In the genomic region with DNA sequence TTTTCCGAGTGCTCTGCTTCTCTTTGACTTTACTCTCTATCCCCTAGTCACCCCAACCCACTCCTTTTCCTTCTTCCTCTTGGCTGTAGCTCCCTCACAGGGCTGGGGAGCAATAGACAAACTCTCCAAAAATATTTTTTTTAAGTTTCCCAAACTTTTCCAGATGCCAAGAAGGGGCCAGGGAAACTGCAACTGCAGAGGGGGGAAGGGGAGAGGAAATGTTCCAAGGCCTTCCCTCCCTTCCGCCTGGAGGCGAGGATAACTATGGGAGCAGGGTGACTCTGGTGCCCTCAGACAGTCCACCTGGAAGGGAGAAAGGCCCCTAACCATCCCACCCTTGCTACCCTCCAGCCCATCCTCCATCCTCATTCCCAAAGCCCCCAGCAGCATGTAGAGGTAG, we compare ENCODE assay signal across 13 cellular contexts. TPM values are rescaled to one million over a fixed set of nuclear protein-coding genes. Genes with fewer than 3 reads are reported as not detected.
DNase-seq lines count a peak whose midpoint lies in the region; ATAC-seq, FAIRE-seq and TF ChIP-seq lines count a peak whose summit lies in the region.
"Had no signal": no experiment of that assay in that cellular context is flagged by ENCODE, and none has a peak within 500 bp of the region (broad histone marks: within the 10 kb centered on the region; RNA-seq: fewer than 3 reads in every experiment).

No MANE protein-coding gene starts in this region.

- H2AFZ ChIP-seq in IMR-90 (replicated peaks; ENCODE audit: low read length, poor library complexity) (peak overlapping the region; percentile 71), H1 (ENCODE audit: low read length) (no peak overlapping the region)

- H3K4ac ChIP-seq in IMR-90 (ENCODE audit: low read depth, low read length): peak overlapping the region; percentile 100
- H3K4ac ChIP-seq in H1 (replicated peaks; ENCODE audit: insufficient read length, low read depth, low read length): no peak overlapping the region

- CTCF ChIA-PET in IMR-90 (lab: Yijun Ruan, JAX) (interaction anchor here (1.0 to 2.5 kb wide), 3 partner anchors 20 to 88 kb away, joined by 3 to 13 read pairs (median 3); no protein-coding TSS in a partner anchor), H1 (lab: Charles Lee; ENCODE audit: partially characterized antibody) (interaction anchor here (0.6 to 48.8 kb wide), 8 partner anchors 3 to 127 kb away, joined by 3 to 1145 read pairs (median 146); no protein-coding TSS in a partner anchor)
- CTCF ChIA-PET in CD8-positive, alpha-beta memory T cell (lab: Charles Lee): interaction anchor here (1.3 to 3.2 kb wide), 2 partner anchors 8 to 168 kb away, joined by 4 to 21 read pairs; no protein-coding TSS in a partner anchor

- H4K91ac ChIP-seq in IMR-90 (ENCODE audit: insufficient read depth, low read depth, low read length) (peak overlapping the region; percentile 100), H1 (replicated peaks; ENCODE audit: insufficient read length, low read length) (no peak overlapping the region)

- peaks cover 7% of the 10 kb centered on the region; the same call in 1 of the 2 replicates for H3K36me3 ChIP-seq in IMR-90 (ENCODE audit: control insufficient read depth, insufficient read depth, low read length)
- H3K36me3 ChIP-seq in H1 (ENCODE audit: control insufficient read depth in 2 of 4, insufficient read depth in 4 of 4, low read length in 3 of 4): no peaks in the 10 kb centered on the region
- H3K36me3 ChIP-seq in mucosa of rectum (ENCODE audit: control insufficient read depth in 2 of 2, insufficient read depth in 2 of 2, low read length in 2 of 2): no peaks in the 10 kb centered on the region
- no peaks in the 10 kb centered on the region for H3K36me3 ChIP-seq in thyroid gland
- H3K36me3 ChIP-seq in CD8-positive, alpha-beta memory T cell (ENCODE audit: insufficient read depth, low read length): no peaks in the 10 kb centered on the region

- no peaks in the 10 kb centered on the region for H3K9me3 Mint-ChIP-seq in CD8-positive, alpha-beta memory T cell
- H3K9me3 Mint-ChIP-seq: naive thymus-derived CD4-positive, alpha-beta T cell; T-helper 2 cell treated with Interferon-gamma antibody and Interleukin-4, amounts not matched to agents 5 μg/mL and 100 μg/mL, for 36 hours had no signal

- H3K4me3 Mint-ChIP-seq in CD8-positive, alpha-beta memory T cell: no peak overlapping the region
- H3K4me3 Mint-ChIP-seq: T-helper 2 cell treated with Interferon-gamma antibody and Interleukin-4, amounts not matched to agents 5 μg/mL and 100 μg/mL, for 36 hours had no signal

- H3K79me2 ChIP-seq in H1 (ENCODE audit: control insufficient read depth in 1 of 2, insufficient read depth in 2 of 2, low read length in 2 of 2): no peaks in the 10 kb centered on the region

- H2BK120ac ChIP-seq in IMR-90 (ENCODE audit: low read depth, low read length) (peak overlapping the region; percentile 99), H1 (replicated peaks; ENCODE audit: low read depth, low read length) (no peak overlapping the region)

- H3K4me1 Mint-ChIP-seq in CD8-positive, alpha-beta memory T cell: peaks cover 4 to 6% (median 5%) of the 10 kb centered on the region in 3 donors

- ATAC-seq in IMR-90 (ENCODE audit: low read depth): no peak
- ATAC-seq: naive thymus-derived CD4-positive, alpha-beta T cell had no signal

- dilution Hi-C loops in IMR-90 (cut with HindIII; ENCODE audit: low sequenced_read_pairs, unreplicated experiment): no loop called here

- in situ Hi-C loops in IMR-90 (cut with MboI; ENCODE audit: low sequenced_read_pairs): no loop called here

- H3K9me3 ChIP-seq in IMR-90 (ENCODE audit: control insufficient read depth, insufficient read depth, low read length) (no peaks in the 10 kb centered on the region), H1 (ENCODE audit: insufficient read depth in 2 of 2, low read depth in 1 of 2, low read length in 1 of 2) (no peaks in the 10 kb centered on the region), mucosa of rectum (ENCODE audit: control insufficient read depth in 2 of 2, low read length in 2 of 2) (no peaks in the 10 kb centered on the region), thyroid gland (no peaks in the 10 kb centered on the region)
- H3K9me3 ChIP-seq in CD8-positive, alpha-beta memory T cell (ENCODE audit: low read length): no peaks in the 10 kb centered on the region

- H3K79me1 ChIP-seq in IMR-90 (ENCODE audit: low read depth in 1 of 2, low read length in 2 of 2) (peaks cover 40 to 89% of the 10 kb centered on the region in 2 experiments), H1 (ENCODE audit: low read depth, low read length) (no peaks in the 10 kb centered on the region)

- no peak overlapping the region for H3K4me3 ChIP-seq in IMR-90 (ENCODE audit: insufficient read depth, low read depth, low read length)
- no peak overlapping the region for H3K4me3 ChIP-seq in H1 (ENCODE audit: extremely low read depth in 1 of 4, insufficient read depth in 2 of 4, low read depth in 3 of 4, low read length in 4 of 4)
- H3K4me3 ChIP-seq in mucosa of rectum (ENCODE audit: low read length in 2 of 2): no peak overlapping the region
- no peak overlapping the region for H3K4me3 ChIP-seq in thyroid gland (replicated peaks in 1 of 3)
- H3K4me3 ChIP-seq in CD8-positive, alpha-beta memory T cell (ENCODE audit: low read length): no peak overlapping the region

- no peak for TF ChIP-seq EP300 in H1 (IDR thresholded peaks at IDR 0.05; ENCODE audit: borderline replicate concordance in 1 of 2, low read depth in 2 of 2, low read length in 2 of 2)

- FAIRE-seq in H1 (lab: Jason Lieb, UNC): no peak
- no peak for FAIRE-seq in frontal cortex (lab: Jason Lieb, UNC)

- TF ChIP-seq POLR2A in IMR-90 (IDR thresholded peaks at IDR 0.05; ENCODE audit: low read depth, low read length): no peak
- TF ChIP-seq POLR2A in H1 (IDR thresholded peaks at IDR 0.05; ENCODE audit: control extremely low read depth in 1 of 2, low read depth in 2 of 2, low read length in 2 of 2): no peak
- TF ChIP-seq POLR2A in thyroid gland (IDR thresholded peaks at IDR 0.05): no peak

- H3K18ac ChIP-seq in IMR-90 (ENCODE audit: low read depth, low read length): peak overlapping the region; percentile 83
- no peak overlapping the region for H3K18ac ChIP-seq in H1 (ENCODE audit: extremely low read depth, low read length)

- H4K8ac ChIP-seq in IMR-90 (ENCODE audit: low read depth in 2 of 2, low read length in 2 of 2) (peak overlapping the region; percentile 92 to 100), H1 (ENCODE audit: extremely low read depth, insufficient read depth, low read length) (no peak overlapping the region)

- H2BK20ac ChIP-seq in IMR-90 (ENCODE audit: low read depth, low read length) (peak overlapping the region; percentile 98), H1 (ENCODE audit: low read length) (no peak overlapping the region)

- H3K4me2 ChIP-seq in IMR-90 (ENCODE audit: low read depth, low read length) (peak overlapping the region; percentile 14), H1 (ENCODE audit: insufficient read depth in 1 of 2, low read depth in 2 of 2, low read length in 2 of 2) (peak overlapping the region in 1 of 2 experiments; percentile 82; a peak in 1 of 4 replicates)

- H2AK9ac ChIP-seq in IMR-90 (replicated peaks; ENCODE audit: low read depth, low read length, poor library complexity): peak overlapping the region; percentile 100

- no peak for TF ChIP-seq CTCF in IMR-90 (conservative IDR thresholded peaks at IDR 0.05; ENCODE audit: low read depth, low read length)
- TF ChIP-seq CTCF in H1 (IDR thresholded peaks at IDR 0.05; ENCODE audit: control extremely low read depth in 1 of 3, insufficient read depth in 1 of 3, low read depth in 1 of 3, low read length in 3 of 3): no peak
- no peak for TF ChIP-seq CTCF in thyroid gland (IDR thresholded peaks at IDR 0.05)

- POLR2A ChIA-PET in IMR-90 (lab: Charles Lee; ENCODE audit: unreplicated experiment): interaction anchor here (1.3 kb wide), 1 partner anchor 9 kb away, joined by 4 read pairs; no protein-coding TSS in a partner anchor
- POLR2A ChIA-PET in H1 (lab: Charles Lee; ENCODE audit: partially characterized antibody): interaction anchor here (1.5 to 3.2 kb wide), 3 partner anchors 21 to 99 kb away, joined by 3 to 18 read pairs (median 12); no protein-coding TSS in a partner anchor
- POLR2A ChIA-PET in CD8-positive, alpha-beta memory T cell (lab: Charles Lee): no interaction called here

- H3K27ac ChIP-seq in IMR-90 (ENCODE audit: insufficient read depth, low read length): peak overlapping the region; percentile 100
- H3K27ac ChIP-seq in H1 (ENCODE audit: low read depth, low read length): no peak overlapping the region
- peak overlapping the region; percentile 77 to 87 for H3K27ac ChIP-seq in mucosa of rectum (ENCODE audit: low read depth in 2 of 2, low read length in 2 of 2)
- peak overlapping the region; percentile 100 for H3K27ac ChIP-seq in thyroid gland
- no peak overlapping the region for H3K27ac ChIP-seq in CD8-positive, alpha-beta memory T cell (ENCODE audit: low read depth, low read length)

- TF ChIP-seq RAD21 in IMR-90 (IDR thresholded peaks at IDR 0.05; ENCODE audit: low read length) (no peak), H1 (IDR thresholded peaks at IDR 0.05 in 1 of 2, conservative IDR thresholded peaks at IDR 0.05 in 1 of 2; ENCODE audit: low read depth in 2 of 2, low read length in 2 of 2) (no peak)

- H3K27ac Mint-ChIP-seq in CD8-positive, alpha-beta memory T cell: peak overlapping the region in 1 of 8 donors; percentile 34
- H3K27ac Mint-ChIP-seq: naive thymus-derived CD4-positive, alpha-beta T cell; T-helper 2 cell treated with Interferon-gamma antibody and Interleukin-4, amounts not matched to agents 5 μg/mL and 100 μg/mL, for 36 hours had no signal

- peak overlapping the region; percentile 37 for H3K9ac ChIP-seq in IMR-90 (ENCODE audit: low read depth, low read length)
- no peak overlapping the region for H3K9ac ChIP-seq in H1 (replicated peaks in 1 of 4; ENCODE audit: extremely low read depth in 1 of 4, low read depth in 3 of 4, low read length in 3 of 4)
- H3K9ac ChIP-seq in mucosa of rectum (ENCODE audit: low read depth in 1 of 2, low read length in 2 of 2): no peak overlapping the region

- H3K56ac ChIP-seq in IMR-90 (ENCODE audit: extremely low read depth, insufficient read depth, low read length) (peak overlapping the region; percentile 95), H1 (replicated peaks; ENCODE audit: insufficient read length, low read depth, low read length) (no peak overlapping the region)

- DNase-seq in IMR-90: no peak
- no peak for DNase-seq in H1 (ENCODE audit: low read depth in 1 of 2, low spot score in 2 of 2)
- DNase-seq in thyroid gland: no peak
- DNase-seq in effector CD4-positive, alpha-beta T cell: no peak
- no peak for DNase-seq in frontal cortex (ENCODE audit: low spot score in 2 of 2)
- no peak for DNase-seq in CD8-positive, alpha-beta memory T cell
- no peak for DNase-seq in germinal center (ENCODE audit: low spot score)
- DNase-seq: cerebellar nuclear complex; naive thymus-derived CD4-positive, alpha-beta T cell; NCI-H526; stimulated activated CD4-positive, alpha-beta T cell treated with anti-CD3 and anti-CD28 coated beads, Interleukin-4, amount 100 ng/mL, for 24 hours had no signal

- intact Hi-C loops in IMR-90 (cut with micrococcal nuclease) (no loop called here), thyroid gland (cut with DNase I) (no loop called here)

- no TSS peak for BruUV-seq in IMR-90 (replicated peaks; lab: Mats Ljungman, UMichigan)

- WGBS in IMR-90 (ENCODE audit: extremely low coverage in 2 of 2, insufficient read length in 1 of 2), 2 experiments: no CpG with 5 or more reads among the region's 3 CpGs
- 45% methylated on average over 3 of the region's 3 CpGs; no CpG with 5 or more reads in 1 of the 2 experiments for WGBS in H1 (ENCODE audit: extremely low coverage in 1 of 2, insufficient coverage in 1 of 2, insufficient read length in 1 of 2, insufficient replicate concordance in 2 of 2, low coverage in 1 of 2, low lambda C conversion rate in 2 of 2, missing lambda C conversion rate in 1 of 2), 2 experiments
- 44 to 70% methylated on average over 3 of the region's 3 CpGs for WGBS in thyroid gland, 2 donors

- H4K20me1 ChIP-seq in IMR-90 (ENCODE audit: insufficient read depth, low read length) (peaks cover 14% of the 10 kb centered on the region; the same call in 1 of the 2 replicates), H1 (replicated peaks in 1 of 2; ENCODE audit: control insufficient read depth in 1 of 2, insufficient read depth in 2 of 2, low read length in 2 of 2) (peaks cover 18 to 21% of the 10 kb centered on the region in 2 experiments)

- H2BK5ac ChIP-seq in IMR-90 (ENCODE audit: low read depth, low read length, poor library complexity, severe bottlenecking): peak overlapping the region; percentile 100
- H2BK5ac ChIP-seq in H1 (ENCODE audit: low read depth, low read length): no peak overlapping the region

- H3K36me3 Mint-ChIP-seq in CD8-positive, alpha-beta memory T cell: no peaks in the 10 kb centered on the region
- H3K36me3 Mint-ChIP-seq: naive thymus-derived CD4-positive, alpha-beta T cell had no signal

- peaks cover 12 to 23% of the 10 kb centered on the region in 2 donors for H3K27me3 Mint-ChIP-seq in CD8-positive, alpha-beta memory T cell

- H3K23ac ChIP-seq in IMR-90 (ENCODE audit: low read depth, low read length) (peak overlapping the region; percentile 98), H1 (ENCODE audit: insufficient read length) (no peak overlapping the region)

- H3K9me1 ChIP-seq in IMR-90 (ENCODE audit: insufficient read depth, low read length): peaks cover 40% of the 10 kb centered on the region

- H2AK5ac ChIP-seq in IMR-90 (ENCODE audit: low read depth, low read length) (peak overlapping the region; percentile 98), H1 (ENCODE audit: low read depth, low read length) (no peak overlapping the region)

- H2BK15ac ChIP-seq in IMR-90 (ENCODE audit: low read depth, low read length) (peak overlapping the region; percentile 95), H1 (ENCODE audit: low read length) (no peak overlapping the region)

- H2BK12ac ChIP-seq in H1 (ENCODE audit: low read depth, low read length): peak overlapping the region; percentile 27; the same call in 1 of the 2 replicates

- peaks cover 71% of the 10 kb centered on the region for H3K4me1 ChIP-seq in IMR-90 (ENCODE audit: control insufficient read depth, insufficient read depth, low read length)
- peaks cover 7 to 42% (median 39%) of the 10 kb centered on the region in 4 experiments for H3K4me1 ChIP-seq in H1 (replicated peaks in 1 of 4; ENCODE audit: control insufficient read depth in 3 of 4, insufficient read depth in 4 of 4, low read length in 3 of 4)
- H3K4me1 ChIP-seq in mucosa of rectum (ENCODE audit: control insufficient read depth in 2 of 2, insufficient read depth in 2 of 2, low read length in 2 of 2): peaks cover 58 to 72% of the 10 kb centered on the region in 2 donors
- peaks cover 83 to 88% of the 10 kb centered on the region in 2 donors for H3K4me1 ChIP-seq in thyroid gland
- H3K4me1 ChIP-seq in CD8-positive, alpha-beta memory T cell (ENCODE audit: insufficient read depth, low read length): peaks cover 14% of the 10 kb centered on the region

- H3K14ac ChIP-seq in IMR-90 (replicated peaks; ENCODE audit: low read depth, low read length) (peak overlapping the region; percentile 93), H1 (ENCODE audit: insufficient read length) (no peak overlapping the region)

- H3K27me3 ChIP-seq in IMR-90 (ENCODE audit: control insufficient read depth, insufficient read depth, low read length) (no peaks in the 10 kb centered on the region), H1 (replicated peaks in 1 of 4; ENCODE audit: control insufficient read depth in 3 of 4, extremely low read depth in 1 of 4, insufficient read depth in 3 of 4, low read length in 3 of 4) (peaks cover 84 to 100% (median 95%) of the 10 kb centered on the region in 4 experiments), mucosa of rectum (ENCODE audit: control insufficient read depth in 2 of 2, insufficient read depth in 2 of 2, low read length in 2 of 2) (no peaks in the 10 kb centered on the region), thyroid gland (no peaks in the 10 kb centered on the region)
- H3K27me3 ChIP-seq in CD8-positive, alpha-beta memory T cell (ENCODE audit: insufficient read depth, low read length, poor library complexity, severe bottlenecking): no peaks in the 10 kb centered on the region

- peaks cover 6% of the 10 kb centered on the region; the same call in 1 of the 2 replicates for H3K23me2 ChIP-seq in H1 (ENCODE audit: low read depth, low read length)

- H4K5ac ChIP-seq in IMR-90 (ENCODE audit: low read depth, low read length) (peak overlapping the region; percentile 97), H1 (ENCODE audit: insufficient read length, low read depth, low read length) (no peak overlapping the region)

RNA-seq across cellular contexts. Expression of gene LYL1, which starts 49.4 kb away (rescaled TPM):
- total RNA-seq in IMR-90 (2012; rRNA removed) (0.28 and 0.36 TPM in 2 replicates), thyroid gland (10 to 100 TPM in 1 of 4 donors, 1 to 10 TPM in 3; 4.2 to 10.9 (median 7.7) TPM), frontal cortex (2.9 TPM)
- polyA plus RNA-seq in IMR-90 (2012; rRNA removed) (0.39 and 0.63 TPM in 2 replicates), H1 (2011; rRNA removed) (0.76 and 1.0 TPM in 2 replicates)
- 0.17 and 0.64 TPM in 2 replicates for polyA plus RNA-seq in IMR-90 (2012; cell fraction: cytosol; rRNA removed)
- 0.56 and 1.4 TPM in 2 replicates for polyA plus RNA-seq in IMR-90 (2012; cell fraction: nucleus; rRNA removed; ENCODE audit: low replicate concordance)
- 0.58 and 0.65 TPM in 2 replicates for total RNA-seq in H1 (2021; fragmentation: NEBNext Ultra II Directional; extraction: Animal tissue kit (Norgen Biotek cat#: 25700))
- polyA plus RNA-seq in H1 (2011; cell fraction: cytosol; rRNA removed): 0.62 TPM
- polyA plus RNA-seq in H1 (2011; cell fraction: nucleus; rRNA removed): 0.78 TPM
- polyA plus RNA-seq in H1 (2012, experiment 1 of 2): 0.23 to 0.67 TPM (median 0.39 TPM) in 4 replicates
- 0.26 TPM for polyA plus RNA-seq in H1 (2012, experiment 2 of 2)
- polyA plus RNA-seq in H1 (2013, experiment 1 of 2): 0.65 TPM
- 0.52 TPM for polyA plus RNA-seq in H1 (2013, experiment 2 of 2)
- 0.10 TPM in 1 of 2 replicates, not detected in the other for polyA minus RNA-seq in H1 (2011; rRNA and poly(A)+ RNA removed)
- polyA minus RNA-seq in H1 (2011; cell fraction: cytosol; rRNA and poly(A)+ RNA removed): 1.2 TPM
- 0.40 TPM for polyA minus RNA-seq in H1 (2011; cell fraction: nucleus; rRNA and poly(A)+ RNA removed)
- total RNA-seq in CD8-positive, alpha-beta memory T cell: 1 to 10 TPM; 2.3 to 2.5 TPM
- polyA plus RNA-seq in CD8-positive, alpha-beta memory T cell: 4.1 TPM

RNA-seq across cellular contexts. Expression of gene NFIX, which starts 58.0 kb away (rescaled TPM):
- total RNA-seq in IMR-90 (2012; rRNA removed) (10.0 and 10.2 TPM in 2 replicates), thyroid gland (10 to 100 TPM; 38.8 to 70.2 (median 62.4) TPM), frontal cortex (41.6 TPM)
- polyA plus RNA-seq in IMR-90 (2012; rRNA removed) (46.9 and 47.7 TPM in 2 replicates), H1 (2011; rRNA removed) (0.03 and 0.08 TPM in 2 replicates)
- polyA plus RNA-seq in IMR-90 (2012; cell fraction: cytosol; rRNA removed): 34.3 and 53.4 TPM in 2 replicates
- 34.8 and 48.3 TPM in 2 replicates for polyA plus RNA-seq in IMR-90 (2012; cell fraction: nucleus; rRNA removed; ENCODE audit: low replicate concordance)
- total RNA-seq in H1 (2021; fragmentation: NEBNext Ultra II Directional; extraction: Animal tissue kit (Norgen Biotek cat#: 25700)): 0.20 and 0.27 TPM in 2 replicates
- 0.05 TPM for polyA plus RNA-seq in H1 (2011; cell fraction: cytosol; rRNA removed)
- 0.14 TPM for polyA plus RNA-seq in H1 (2011; cell fraction: nucleus; rRNA removed)
- 0.09 to 0.22 TPM (median 0.12 TPM) in 3 of 4 replicates, not detected in the other for polyA plus RNA-seq in H1 (2012, experiment 1 of 2)
- 0.07 TPM for polyA plus RNA-seq in H1 (2012, experiment 2 of 2)
- polyA plus RNA-seq in H1 (2013, experiment 1 of 2): 0.26 TPM
- polyA plus RNA-seq in H1 (2013, experiment 2 of 2): 0.18 TPM
- 0.02 and 0.13 TPM in 2 replicates for polyA minus RNA-seq in H1 (2011; rRNA and poly(A)+ RNA removed)
- not detected for polyA minus RNA-seq in H1 (2011; cell fraction: cytosol; rRNA and poly(A)+ RNA removed)
- polyA minus RNA-seq in H1 (2011; cell fraction: nucleus; rRNA and poly(A)+ RNA removed): 0.40 TPM
- total RNA-seq in CD8-positive, alpha-beta memory T cell: 1 to 10 TPM; 2.3 to 2.8 TPM
- 0.94 TPM for polyA plus RNA-seq in CD8-positive, alpha-beta memory T cell

Comparison
In these comparisons a context has a peak if more than half of its experiments do, and no peak if none do; other contexts are left out.
1. H3K27ac ChIP-seq: peak in IMR-90 (single experiment), mucosa of rectum (2 of 2) and thyroid gland (3 of 3); none in H1 (single experiment) and CD8-positive, alpha-beta memory T cell (single experiment).